ENCODE assay signal across 8 cellular contexts in the genomic region with DNA sequence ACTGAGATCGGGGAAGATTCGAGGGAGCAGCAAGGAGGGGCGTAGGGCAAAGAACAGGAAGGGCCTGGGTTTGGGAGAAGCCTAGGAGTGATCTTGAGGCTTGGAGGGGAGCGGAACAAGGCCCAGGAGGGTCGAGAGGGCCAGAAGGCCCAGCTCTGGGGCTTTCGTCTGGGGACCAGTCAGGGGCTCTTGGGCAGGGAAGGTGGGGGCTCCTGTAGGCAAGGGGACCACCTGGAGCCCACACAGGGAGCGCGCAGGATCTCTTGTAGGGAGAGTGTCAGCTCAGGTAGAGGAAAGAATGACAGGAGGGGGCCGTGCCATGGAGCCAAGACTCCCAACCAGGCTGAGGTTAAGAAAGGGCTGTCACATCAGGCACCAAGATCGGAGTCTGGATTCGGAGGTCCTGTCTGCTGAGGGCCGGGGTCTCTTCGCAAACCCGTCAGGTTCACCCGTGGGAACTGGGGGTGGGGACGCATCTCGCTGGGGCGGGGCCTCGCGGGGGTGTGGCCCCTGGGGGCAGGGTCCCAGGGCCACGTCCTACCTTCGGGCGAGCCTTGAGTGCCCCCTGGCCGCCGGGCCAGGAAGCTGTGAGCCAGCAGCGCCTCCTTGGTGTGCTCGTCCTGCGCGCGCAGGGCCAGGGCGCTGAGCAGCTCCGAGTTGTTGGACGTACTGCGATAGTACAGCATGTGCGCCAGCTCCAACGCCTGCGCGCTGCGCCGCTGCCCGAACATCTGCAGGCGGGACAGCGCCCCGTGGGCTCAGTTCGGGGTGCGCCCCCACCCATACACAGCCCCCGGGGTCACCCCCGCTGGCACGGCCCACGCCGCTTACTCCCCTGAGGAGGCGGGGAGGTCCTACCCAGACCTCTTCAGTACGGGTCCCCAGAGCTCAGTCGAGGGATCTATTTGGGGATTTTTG. TPM values are rescaled to one million over a fixed set of nuclear protein-coding genes. Genes with fewer than 3 reads are reported as not detected.
DNase-seq lines count a peak whose midpoint lies in the region; ATAC-seq lines count a peak whose summit lies in the region.

No MANE protein-coding gene starts in this region.

- H3K27ac ChIP-seq in layer of hippocampus (ENCODE audit: low read depth, low read length): peak overlapping the region; percentile 85

- no peaks in the 10 kb centered on the region for H3K27me3 ChIP-seq in layer of hippocampus (ENCODE audit: control insufficient read depth, insufficient read depth, low read length)

- peak; percentile 44 for DNase-seq in A172 (ENCODE audit: low spot score)
- DNase-seq in NCI-H2227 (lab: John Stamatoyannopoulos, UW; ENCODE audit: unreplicated experiment): peak; percentile 89
- peak; percentile 92 for DNase-seq in activated CD4-positive, CD25-positive, alpha-beta regulatory T cell treated with anti-CD3 and anti-CD28 coated beads, Interleukin-2, amount 50 U/mL, for 72 hours
- DNase-seq in cerebellar cortex (ENCODE audit: low spot score): peak; percentile 77
- peak; percentile 87 to 90 for DNase-seq in stimulated activated CD4-positive, alpha-beta T cell treated with anti-CD3 and anti-CD28 coated beads, Interleukin-1b, Interleukin-23, amount 100 ng/mL, for 1 hour (ENCODE audit: low read depth in 2 of 2)

- peak; percentile 43 for ATAC-seq in GM18520 (IDR thresholded peaks at IDR 0.05; ENCODE audit: unreplicated experiment)
- ATAC-seq in HG03103 (IDR thresholded peaks at IDR 0.05; ENCODE audit: low read depth, unreplicated experiment): peak; percentile 47

RNA-seq across cellular contexts. Expression of a gene that starts 8.4 kb away (rescaled TPM):
- total RNA-seq in A172 (2014; rRNA removed; shearing (Covaris generic)): 67.5 and 98.5 TPM in 2 replicates

RNA-seq across cellular contexts. Expression of a gene that starts 30.0 kb away (rescaled TPM):
- total RNA-seq in A172 (2014; rRNA removed; shearing (Covaris generic)): 1.8 and 2.5 TPM in 2 replicates

RNA-seq across cellular contexts. Expression of a gene that starts 30.4 kb away (rescaled TPM):
- not detected in 2 replicates for total RNA-seq in A172 (2014; rRNA removed; shearing (Covaris generic))

RNA-seq across cellular contexts. Expression of a gene that starts 57.6 kb away (rescaled TPM):
- total RNA-seq in A172 (2014; rRNA removed; shearing (Covaris generic)): 64.2 and 71.5 TPM in 2 replicates

RNA-seq across cellular contexts. Expression of a gene that starts 59.7 kb away (rescaled TPM):
- total RNA-seq in A172 (2014; rRNA removed; shearing (Covaris generic)): not detected in 2 replicates

Comparison
In these comparisons a context has a peak if more than half of its experiments do, and no peak if none do; other contexts are left out.
1. Peak in every context shown above with its lines: DNase-seq, ATAC-seq and H3K27ac ChIP-seq.